In genomic region chr17:50881182-50881581, GRCh38 we compare ENCODE assay signal across 26 cellular contexts. TPM values are rescaled to one million over a fixed set of nuclear protein-coding genes. Genes with fewer than 3 reads are reported as not detected.
"Had no signal": no experiment of that assay in that cellular context is flagged by ENCODE, and none has a peak within 500 bp of the region (broad histone marks: within the 10 kb centered on the region; RNA-seq: fewer than 3 reads in every experiment).

No MANE protein-coding gene starts in this region.

- H3K9me3 Mint-ChIP-seq: natural killer cell; stimulated activated naive B cell treated with anti-CD40 and anti-IgM and Interleukin-4, amounts not matched to agents 10 μg/mL and 1 μg/mL and 100 μg/mL, for 72 hours; stimulated activated naive CD8-positive, alpha-beta T cell treated with anti-CD3 and anti-CD28 coated beads, Interleukin-15, amount 100 ng/mL, for 72 hours had no signal

- DNase-seq: effector CD8-positive, alpha-beta T cell; esophagus squamous epithelium; foreskin fibroblast; glutamatergic neuron; left colon; left ventricle myocardium superior; mucosa of descending colon; natural killer cell; posterior cingulate gyrus; spleen; stimulated activated CD4-positive, alpha-beta T cell treated with anti-CD3 and anti-CD28 coated beads, Interleukin-15, amount 100 ng/mL, for 24 hours; stimulated activated CD4-positive, alpha-beta T cell treated with anti-CD3 and anti-CD28 coated beads, Interleukin-1b, Interleukin-23, amount 100 ng/mL, for 48 hours; stimulated activated CD4-positive, alpha-beta T cell treated with anti-CD3 and anti-CD28 coated beads, Interleukin-4, amount 100 ng/mL, for 24 hours; stimulated activated naive B cell treated with anti-CD40 and anti-IgM and Interleukin-4, amounts not matched to agents 10 μg/mL and 1 μg/mL and 100 μg/mL, for 72 hours; stimulated activated naive CD8-positive, alpha-beta T cell treated with anti-CD3 and anti-CD28 coated beads, Interleukin-15, amount 100 ng/mL, for 72 hours; testis had no signal

- H3K4me1 ChIP-seq: gastroesophageal sphincter, testis had no signal

- H3K36me3 Mint-ChIP-seq: natural killer cell; stimulated activated naive B cell treated with anti-CD40 and anti-IgM and Interleukin-4, amounts not matched to agents 10 μg/mL and 1 μg/mL and 100 μg/mL, for 72 hours had no signal

- H3K27me3 Mint-ChIP-seq: stimulated activated naive B cell treated with anti-CD40 and anti-IgM and Interleukin-4, amounts not matched to agents 10 μg/mL and 1 μg/mL and 100 μg/mL, for 72 hours; stimulated activated naive CD8-positive, alpha-beta T cell treated with anti-CD3 and anti-CD28 coated beads, Interleukin-15, amount 100 ng/mL, for 72 hours had no signal

- H3K9me3 ChIP-seq: mucosa of descending colon, testis had no signal

- H3K27me3 ChIP-seq: esophagus squamous epithelium, gastroesophageal sphincter, spleen, testis, tibial nerve had no signal

- H3K27ac Mint-ChIP-seq: natural killer cell; stimulated activated naive B cell treated with anti-CD40 and anti-IgM and Interleukin-4, amounts not matched to agents 10 μg/mL and 1 μg/mL and 100 μg/mL, for 72 hours; stimulated activated naive CD8-positive, alpha-beta T cell treated with anti-CD3 and anti-CD28 coated beads, Interleukin-15, amount 100 ng/mL, for 72 hours had no signal

- H3K4me3 Mint-ChIP-seq: natural killer cell; neural crest cell; stimulated activated naive B cell treated with anti-CD40 and anti-IgM and Interleukin-4, amounts not matched to agents 10 μg/mL and 1 μg/mL and 100 μg/mL, for 72 hours; stimulated activated naive CD8-positive, alpha-beta T cell treated with anti-CD3 and anti-CD28 coated beads, Interleukin-15, amount 100 ng/mL, for 72 hours had no signal

- H3K27ac ChIP-seq: coronary artery, esophagus squamous epithelium, gastroesophageal sphincter, spleen, testis, tibial nerve had no signal

- H3K4me3 ChIP-seq: coronary artery, esophagus squamous epithelium, gastroesophageal sphincter, mucosa of descending colon, spleen, testis, tibial nerve had no signal

- ATAC-seq: gastroesophageal sphincter; left colon; left ventricle myocardium superior; mucosa of descending colon; natural killer cell; sciatic nerve; stimulated activated naive B cell treated with anti-CD40 and anti-IgM and Interleukin-4, amounts not matched to agents 10 μg/mL and 1 μg/mL and 100 μg/mL, for 72 hours; stimulated activated naive CD8-positive, alpha-beta T cell treated with anti-CD3 and anti-CD28 coated beads, Interleukin-15, amount 100 ng/mL, for 72 hours had no signal

- H3K36me3 ChIP-seq: esophagus squamous epithelium, gastroesophageal sphincter, spleen, tibial nerve had no signal

RNA-seq across cellular contexts. Expression of gene WFIKKN2, which starts 45.8 kb away (rescaled TPM):
- total RNA-seq: dermis microvascular lymphatic vessel endothelial cell, kidney epithelial cell, lung microvascular endothelial cell, natural killer cell, osteocyte, pulmonary artery endothelial cell had no signal
